Comparison of ENCODE assay signal across 8 cellular contexts in genomic region chrX:65528705-65529340, GRCh38. TPM values are rescaled to one million over a fixed set of nuclear protein-coding genes. Genes with fewer than 3 reads are reported as not detected.
DNase-seq lines count a peak whose midpoint lies in the region; ATAC-seq and TF ChIP-seq lines count a peak whose summit lies in the region.

No MANE protein-coding gene starts in this region.

- TF ChIP-seq CTCF in GM13977 (IDR thresholded peaks at IDR 0.05; ENCODE audit: extremely low read depth, insufficient read depth, missing control alignments) (peak; percentile 95), left lung (IDR thresholded peaks at IDR 0.05) (peak; percentile 84 to 99)

- H3K36me3 ChIP-seq in left lung = peaks cover 0 to 70% of the 10 kb centered on the region in 2 donors

- peak; percentile 88 for ATAC-seq in left lung

- DNase-seq in AG08396 (ENCODE audit: low spot score) (peak; percentile 75), GM13977 (ENCODE audit: low spot score) (peak; percentile 71), HT-29 (ENCODE audit: low spot score) (peak; percentile 64), T1000 (lab: John Stamatoyannopoulos, UW) (peak; percentile 37), T47D (ENCODE audit: low read depth in 1 of 2, low spot score in 1 of 2) (peak; percentile 11 to 22), left lung (no peak), posterior vena cava (ENCODE audit: low spot score) (no peak)
- DNase-seq in stimulated activated CD8-positive, alpha-beta memory T cell treated with anti-CD3 and anti-CD28 coated beads, Interleukin-4, amount 100 ng/mL, for 1 hour (ENCODE audit: low read depth in 2 of 2, low spot score in 1 of 2) = peak; percentile 21 to 36

- in situ Hi-C loops in GM13977 (cut with MboI; ENCODE audit: low pct_unique_long_range_greater_than_20kb, low sequenced_read_pairs, unreplicated experiment) (no loop called here), T47D (cut with HindIII; ENCODE audit: low pct_unique_long_range_greater_than_20kb, low sequenced_read_pairs) (no loop called here)

- no peak overlapping the region for H3K27ac ChIP-seq in left lung

- no peak overlapping the region for H3K4me3 ChIP-seq in left lung

- H3K4me1 ChIP-seq in left lung = peaks cover 0 to 2% of the 10 kb centered on the region in 2 donors

- intact Hi-C loops in left lung (cut with DNase I) (no loop called here), posterior vena cava (cut with DNase I) (no loop called here)

- H3K27me3 ChIP-seq in left lung = no peaks in the 10 kb centered on the region

- no peaks in the 10 kb centered on the region for H3K9me3 ChIP-seq in left lung

RNA-seq across cellular contexts. Expression of gene LAS1L, which starts 5.8 kb away (rescaled TPM):
- 41.5 and 50.6 TPM in 2 replicates for total RNA-seq in HT-29 (2014; rRNA removed; shearing (Covaris generic))
- total RNA-seq in left lung = 10 to 100 TPM; 19.6 to 25.9 TPM
- 10 to 100 TPM; 18.7 to 21.9 TPM for total RNA-seq in posterior vena cava

Comparison
In these comparisons a context has a peak if more than half of its experiments do, and no peak if none do; other contexts are left out.
1. DNase-seq: peak in AG08396 (single experiment), GM13977 (single experiment), HT-29 (single experiment), T1000 (single experiment), T47D (2 of 2) and stimulated activated CD8-positive, alpha-beta memory T cell treated with anti-CD3 and anti-CD28 coated beads, Interleukin-4, amount 100 ng/mL, for 1 hour (2 of 2); none in left lung (0 of 2) and posterior vena cava (single experiment).